Comparison of ENCODE assay signal across 21 cellular contexts in the genomic region with DNA sequence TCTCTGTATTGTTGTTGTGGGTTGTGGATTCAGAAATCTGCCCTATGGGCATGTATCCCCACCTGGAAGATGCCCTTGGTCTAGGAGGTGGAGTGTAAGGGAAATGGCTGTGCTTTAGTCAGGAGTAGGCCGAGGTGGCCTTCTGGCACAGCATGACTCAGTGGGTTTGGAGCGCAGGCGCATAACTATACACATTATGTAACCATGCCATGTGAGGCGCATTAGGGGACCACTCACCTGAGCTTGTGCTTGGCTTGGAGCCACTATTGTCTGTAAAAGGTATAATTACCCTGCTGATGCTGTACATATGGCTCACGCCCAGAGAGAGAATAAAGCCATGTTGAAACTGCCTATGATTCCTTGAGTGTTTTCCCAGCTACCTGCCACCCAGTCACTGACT. TPM values are rescaled to one million over a fixed set of nuclear protein-coding genes. Genes with fewer than 3 reads are reported as not detected.
DNase-seq lines count a peak whose midpoint lies in the region; ATAC-seq, FAIRE-seq and TF ChIP-seq lines count a peak whose summit lies in the region.
"Had no signal": no experiment of that assay in that cellular context is flagged by ENCODE, and none has a peak within 500 bp of the region (broad histone marks: within the 10 kb centered on the region; RNA-seq: fewer than 3 reads in every experiment).

No MANE protein-coding gene starts in this region.

- no peaks in the 10 kb centered on the region for H3K36me3 ChIP-seq in bronchial epithelial cell (ENCODE audit: control insufficient read depth, insufficient read depth, low read length)
- H3K36me3 ChIP-seq in smooth muscle cell (ENCODE audit: low read depth) = no peaks in the 10 kb centered on the region
- H3K36me3 ChIP-seq in gastroesophageal sphincter = no peaks in the 10 kb centered on the region
- H3K36me3 ChIP-seq: HAP-1, right atrium auricular region, transverse colon had no signal

- no peak for ATAC-seq in activated CD8-positive, alpha-beta T cell treated with anti-CD3 and anti-CD28 coated beads for 36 hours
- ATAC-seq in activated CD8-positive, alpha-beta T cell treated with anti-CD3 and anti-CD28 coated beads, Interleukin-2, amount 10 ng/mL, durations not matched to agents 7 days and 5 days = no peak
- ATAC-seq in gastroesophageal sphincter (no peak), GM19395 (IDR thresholded peaks at IDR 0.05; ENCODE audit: unreplicated experiment) (no peak)
- ATAC-seq: left ventricle myocardium superior, SK-N-SH treated with all-trans-retinoic acid at 6 μM for 48 hours had no signal

- H3K27me3 ChIP-seq in bronchial epithelial cell (ENCODE audit: control insufficient read depth, insufficient read depth, low read length) = no peaks in the 10 kb centered on the region
- no peaks in the 10 kb centered on the region for H3K27me3 ChIP-seq in smooth muscle cell (ENCODE audit: low read depth)
- no peaks in the 10 kb centered on the region for H3K27me3 ChIP-seq in gastroesophageal sphincter
- H3K27me3 ChIP-seq: right atrium auricular region, transverse colon had no signal

- no peak for TF ChIP-seq EP300 in gastroesophageal sphincter (IDR thresholded peaks at IDR 0.05)

- H3K4me1 ChIP-seq in smooth muscle cell (ENCODE audit: low read depth) = no peaks in the 10 kb centered on the region
- H3K4me1 ChIP-seq in gastroesophageal sphincter = peaks cover 0 to 11% (median 0%) of the 10 kb centered on the region in 3 donors
- H3K4me1 ChIP-seq: HAP-1, transverse colon had no signal

- TF ChIP-seq POLR2A in gastroesophageal sphincter (IDR thresholded peaks at IDR 0.05) = no peak

- H3K79me2 ChIP-seq in smooth muscle cell (ENCODE audit: low read depth) = no peaks in the 10 kb centered on the region

- no peak overlapping the region for H3K27ac Mint-ChIP-seq in activated CD8-positive, alpha-beta T cell treated with anti-CD3 and anti-CD28 coated beads for 36 hours
- H3K27ac Mint-ChIP-seq in activated CD8-positive, alpha-beta T cell treated with anti-CD3 and anti-CD28 coated beads, Interleukin-2, amount 10 ng/mL, durations not matched to agents 7 days and 5 days = no peak overlapping the region

- no peak for FAIRE-seq in bronchial epithelial cell (lab: Jason Lieb, UNC)
- FAIRE-seq in RCC 7860 (lab: Jason Lieb, UNC) = no peak
- FAIRE-seq: colon, endothelial cell of umbilical vein had no signal

- DNase-seq in activated CD8-positive, alpha-beta T cell treated with anti-CD3 and anti-CD28 coated beads for 36 hours = peak; percentile 50
- DNase-seq in activated CD8-positive, alpha-beta T cell treated with anti-CD3 and anti-CD28 coated beads, Interleukin-2, amount 10 ng/mL, durations not matched to agents 7 days and 5 days = no peak
- DNase-seq in HT1080 (ENCODE audit: low read depth) (peak; percentile 17), bronchial epithelial cell (ENCODE audit: low read depth) (peak; percentile 46), smooth muscle cell (lab: John Stamatoyannopoulos, UW; ENCODE audit: unreplicated experiment) (no peak), RCC 7860 (ENCODE audit: low spot score) (no peak)
- DNase-seq: activated naive CD4-positive, alpha-beta T cell treated with Interleukin-2 at 50 U/mL for 16 hours; IMR-90; left ventricle myocardium superior; NCI-H1048; stimulated activated CD4-positive, alpha-beta T cell treated with anti-CD3 and anti-CD28 coated beads, Interleukin-15, amount 100 ng/mL, for 24 hours; transverse colon had no signal

- no peak for TF ChIP-seq CTCF in activated CD8-positive, alpha-beta T cell treated with anti-CD3 and anti-CD28 coated beads for 36 hours (IDR thresholded peaks at IDR 0.05)
- TF ChIP-seq CTCF in bronchial epithelial cell (IDR thresholded peaks at IDR 0.05; ENCODE audit: insufficient read depth, low read length, severe bottlenecking) = no peak
- no peak for TF ChIP-seq CTCF in smooth muscle cell (IDR thresholded peaks at IDR 0.05; ENCODE audit: borderline replicate concordance, insufficient read depth, poor library complexity, severe bottlenecking)
- TF ChIP-seq CTCF in gastroesophageal sphincter (IDR thresholded peaks at IDR 0.05) = no peak

- H3K9ac ChIP-seq in smooth muscle cell (ENCODE audit: low read depth) = no peak overlapping the region

- POLR2A ChIA-PET in activated CD8-positive, alpha-beta T cell treated with anti-CD3 and anti-CD28 coated beads for 36 hours (lab: Charles Lee) = no interaction called here
- POLR2A ChIA-PET in activated CD8-positive, alpha-beta T cell treated with anti-CD3 and anti-CD28 coated beads, Interleukin-2, amount 10 ng/mL, durations not matched to agents 7 days and 5 days (lab: Charles Lee) = no interaction called here

- H3K27ac ChIP-seq in smooth muscle cell (ENCODE audit: low read depth) (peak overlapping the region; percentile 42), gastroesophageal sphincter (no peak overlapping the region)
- H3K27ac ChIP-seq: right atrium auricular region, transverse colon had no signal

- peaks cover 32% of the 10 kb centered on the region for H3K9me3 Mint-ChIP-seq in activated CD8-positive, alpha-beta T cell treated with anti-CD3 and anti-CD28 coated beads for 36 hours
- peaks cover 20% of the 10 kb centered on the region for H3K9me3 Mint-ChIP-seq in activated CD8-positive, alpha-beta T cell treated with anti-CD3 and anti-CD28 coated beads, Interleukin-2, amount 10 ng/mL, durations not matched to agents 7 days and 5 days (ENCODE audit: insufficient read depth)

- H3K9me3 ChIP-seq in smooth muscle cell (replicated peaks; ENCODE audit: low read depth) (no peaks in the 10 kb centered on the region), gastroesophageal sphincter (no peaks in the 10 kb centered on the region)
- H3K9me3 ChIP-seq: right atrium auricular region, transverse colon had no signal

- H4K20me1 ChIP-seq in smooth muscle cell (ENCODE audit: low read depth) = no peaks in the 10 kb centered on the region

- WGBS in smooth muscle cell (ENCODE audit: low lambda C conversion rate) = 96% methylated on average over 5 of the region's 5 CpGs
- WGBS in gastroesophageal sphincter (ENCODE audit: low coverage in 1 of 2), 2 donors = 91 to 100% methylated on average over 1 to 4 of the region's 5 CpGs

- peaks cover 12% of the 10 kb centered on the region for H3F3A ChIP-seq in smooth muscle cell (ENCODE audit: low read depth)

- no peak overlapping the region for H3K4me3 Mint-ChIP-seq in activated CD8-positive, alpha-beta T cell treated with anti-CD3 and anti-CD28 coated beads for 36 hours
- no peak overlapping the region for H3K4me3 Mint-ChIP-seq in activated CD8-positive, alpha-beta T cell treated with anti-CD3 and anti-CD28 coated beads, Interleukin-2, amount 10 ng/mL, durations not matched to agents 7 days and 5 days
- H3K4me3 Mint-ChIP-seq: CD4-positive, CD25-positive, alpha-beta regulatory T cell had no signal

- no peak overlapping the region for H3K4me2 ChIP-seq in smooth muscle cell

- peaks cover 9% of the 10 kb centered on the region for H3K4me1 Mint-ChIP-seq in activated CD8-positive, alpha-beta T cell treated with anti-CD3 and anti-CD28 coated beads for 36 hours (ENCODE audit: low read depth)
- H3K4me1 Mint-ChIP-seq in activated CD8-positive, alpha-beta T cell treated with anti-CD3 and anti-CD28 coated beads, Interleukin-2, amount 10 ng/mL, durations not matched to agents 7 days and 5 days (ENCODE audit: low read depth) = peaks cover 9% of the 10 kb centered on the region
- H3K4me1 Mint-ChIP-seq: CD4-positive, CD25-positive, alpha-beta regulatory T cell had no signal

- H3K4me3 ChIP-seq in bronchial epithelial cell (ENCODE audit: low read depth, low read length) = no peak overlapping the region
- no peak overlapping the region for H3K4me3 ChIP-seq in smooth muscle cell
- no peak overlapping the region for H3K4me3 ChIP-seq in gastroesophageal sphincter
- H3K4me3 ChIP-seq: HAP-1, right atrium auricular region, transverse colon had no signal

- CTCF ChIA-PET in activated CD8-positive, alpha-beta T cell treated with anti-CD3 and anti-CD28 coated beads for 36 hours (lab: Charles Lee) = no interaction called here
- CTCF ChIA-PET in activated CD8-positive, alpha-beta T cell treated with anti-CD3 and anti-CD28 coated beads, Interleukin-2, amount 10 ng/mL, durations not matched to agents 7 days and 5 days (lab: Charles Lee) = no interaction called here

- H3K27me3 Mint-ChIP-seq in activated CD8-positive, alpha-beta T cell treated with anti-CD3 and anti-CD28 coated beads for 36 hours = no peaks in the 10 kb centered on the region
- no peaks in the 10 kb centered on the region for H3K27me3 Mint-ChIP-seq in activated CD8-positive, alpha-beta T cell treated with anti-CD3 and anti-CD28 coated beads, Interleukin-2, amount 10 ng/mL, durations not matched to agents 7 days and 5 days (ENCODE audit: low read depth)
- H3K27me3 Mint-ChIP-seq: CD4-positive, CD25-positive, alpha-beta regulatory T cell had no signal

- intact Hi-C loops in activated CD8-positive, alpha-beta T cell treated with anti-CD3 and anti-CD28 coated beads for 36 hours (cut with micrococcal nuclease) = no loop called here

- H3K36me3 Mint-ChIP-seq in activated CD8-positive, alpha-beta T cell treated with anti-CD3 and anti-CD28 coated beads for 36 hours (ENCODE audit: low read depth) = no peaks in the 10 kb centered on the region
- peaks cover 5% of the 10 kb centered on the region for H3K36me3 Mint-ChIP-seq in activated CD8-positive, alpha-beta T cell treated with anti-CD3 and anti-CD28 coated beads, Interleukin-2, amount 10 ng/mL, durations not matched to agents 7 days and 5 days (ENCODE audit: low read depth)

- H2AFZ ChIP-seq in smooth muscle cell (ENCODE audit: low read depth) = no peak overlapping the region

RNA-seq across cellular contexts. Expression of a gene that starts 20.6 kb away (rescaled TPM):
- total RNA-seq in activated CD8-positive, alpha-beta T cell treated with anti-CD3 and anti-CD28 coated beads for 36 hours = under 1 TPM; 0.16 to 0.25 TPM
- total RNA-seq in activated CD8-positive, alpha-beta T cell treated with anti-CD3 and anti-CD28 coated beads, Interleukin-2, amount 10 ng/mL, durations not matched to agents 7 days and 5 days = under 1 TPM in 1 of 2 experiments, not detected in 1; 0.05 TPM
- total RNA-seq in HT1080 (2014; rRNA removed; shearing (Covaris generic)) = under 0.01 TPM in 1 of 2 replicates, not detected in the other
- 0.15 and 0.25 TPM in 2 replicates for polyA plus RNA-seq in HT1080 (2015; cell fraction: cytosol; rRNA removed)
- polyA plus RNA-seq in HT1080 (2015; cell fraction: nucleus; rRNA removed) = 2.2 and 2.9 TPM in 2 replicates
- under 0.01 and 0.26 TPM in 2 replicates for total RNA-seq in bronchial epithelial cell
- 5.5 and 6.3 TPM in 2 replicates for total RNA-seq in smooth muscle cell
- 10.1 and 12.0 TPM in 2 replicates for polyA plus RNA-seq in smooth muscle cell
- total RNA-seq in gastroesophageal sphincter = under 1 TPM in 2 of 4 donors, not detected in 2; 0.04 to 0.27 TPM
- total RNA-seq: CD4-positive, CD25-positive, alpha-beta regulatory T cell; endothelial cell of umbilical vein; right atrium auricular region had no signal
- polyA plus RNA-seq: CD4-positive, CD25-positive, alpha-beta regulatory T cell; endothelial cell of umbilical vein had no signal

RNA-seq across cellular contexts. Expression of a gene that starts 49.1 kb away (rescaled TPM):
- total RNA-seq in activated CD8-positive, alpha-beta T cell treated with anti-CD3 and anti-CD28 coated beads for 36 hours = 100 to 1,000 TPM; 107 to 113 TPM
- total RNA-seq in activated CD8-positive, alpha-beta T cell treated with anti-CD3 and anti-CD28 coated beads, Interleukin-2, amount 10 ng/mL, durations not matched to agents 7 days and 5 days = 100 to 1,000 TPM; 265 to 272 TPM
- not detected in 2 replicates for total RNA-seq in HT1080 (2014; rRNA removed; shearing (Covaris generic))
- not detected in 2 replicates for polyA plus RNA-seq in HT1080 (2015; cell fraction: cytosol; rRNA removed)
- not detected in 2 replicates for polyA plus RNA-seq in HT1080 (2015; cell fraction: nucleus; rRNA removed)
- not detected in 2 replicates for total RNA-seq in bronchial epithelial cell
- not detected in 2 replicates for total RNA-seq in smooth muscle cell
- polyA plus RNA-seq in smooth muscle cell = not detected in 2 replicates
- total RNA-seq in gastroesophageal sphincter = 1 to 10 TPM in 2 of 4 donors, under 1 TPM in 1, not detected in 1; 0.96 to 3.9 (median 2.0) TPM
- total RNA-seq: endothelial cell of umbilical vein, IMR-90, osteoblast had no signal
- polyA plus RNA-seq: endothelial cell of umbilical vein, IMR-90 had no signal

Comparison
In these comparisons a context has a peak if more than half of its experiments do, and no peak if none do; other contexts are left out.
1. DNase-seq: peak in activated CD8-positive, alpha-beta T cell treated with anti-CD3 and anti-CD28 coated beads for 36 hours (single experiment), HT1080 (single experiment) and bronchial epithelial cell (single experiment); none in activated CD8-positive, alpha-beta T cell treated with anti-CD3 and anti-CD28 coated beads, Interleukin-2, amount 10 ng/mL, durations not matched to agents 7 days and 5 days (single experiment), smooth muscle cell (single experiment) and RCC 7860 (single experiment).
2. RNA of a gene that starts 49.1 kb away (total RNA-seq): 265 to 272 TPM in activated CD8-positive, alpha-beta T cell treated with anti-CD3 and anti-CD28 coated beads, Interleukin-2, amount 10 ng/mL, durations not matched to agents 7 days and 5 days and 107 to 113 TPM in activated CD8-positive, alpha-beta T cell treated with anti-CD3 and anti-CD28 coated beads for 36 hours; 0.96 to 3.9 TPM in gastroesophageal sphincter, not detected in HT1080, not detected in bronchial epithelial cell and not detected in smooth muscle cell; every median in the first group is over 10 times any median in the second.